Comparison of ENCODE assay signal across 33 cellular contexts in genomic region chr20:23546435-23547144, GRCh38. TPM values are rescaled to one million over a fixed set of nuclear protein-coding genes. Genes with fewer than 3 reads are reported as not detected.
"Had no signal": no experiment of that assay in that cellular context is flagged by ENCODE, and none has a peak within 500 bp of the region (broad histone marks: within the 10 kb centered on the region; RNA-seq: fewer than 3 reads in every experiment).

No MANE protein-coding gene starts in this region.

- H3K4me1 Mint-ChIP-seq: memory B cell; naive thymus-derived CD4-positive, alpha-beta T cell; stimulated activated effector memory CD8-positive, alpha-beta T cell treated with anti-CD3 and anti-CD28 coated beads, Interleukin-12 subunit alpha, Interleukin-12 subunit beta, amount 100 ng/mL, for 72 hours had no signal

- H3K27ac ChIP-seq: left ventricle myocardium inferior, pancreas, prostate gland, sigmoid colon, spleen, tibial nerve, uterus had no signal

- DNase-seq: islet precursor cell; left ventricle myocardium inferior; midbrain; mucosa of descending colon; naive thymus-derived CD4-positive, alpha-beta T cell; nucleus accumbens; pancreas; retina; right cardiac atrium; sigmoid colon; small intestine; spleen; stimulated activated CD4-positive, alpha-beta T cell treated with anti-CD3 and anti-CD28 coated beads, Interleukin-4, amount 100 ng/mL, for 24 hours; stimulated activated naive CD4-positive, alpha-beta T cell; uterus had no signal

- H3K27ac Mint-ChIP-seq: memory B cell; naive thymus-derived CD4-positive, alpha-beta T cell; natural killer cell treated with Interleukin-12 subunit alpha and Interleukin-12 subunit beta and Interleukin-15 and Interleukin-18, amount 100 ng/mL, for 72 hours; stimulated activated effector memory CD8-positive, alpha-beta T cell treated with anti-CD3 and anti-CD28 coated beads, Interleukin-12 subunit alpha, Interleukin-12 subunit beta, amount 100 ng/mL, for 72 hours; stimulated activated naive CD8-positive, alpha-beta T cell treated with anti-CD3 and anti-CD28 coated beads, Interleukin-15, Interleukin-2, amounts not matched to agents 100 ng/mL and 50 ng/mL, for 24 hours; type B pancreatic cell had no signal

- H3K4me1 ChIP-seq: left ventricle myocardium inferior, pancreas, prostate gland, sigmoid colon, uterus had no signal

- ATAC-seq: mucosa of descending colon; naive thymus-derived CD4-positive, alpha-beta T cell; natural killer cell treated with Interleukin-12 subunit alpha and Interleukin-12 subunit beta and Interleukin-15 and Interleukin-18, amount 100 ng/mL, for 72 hours; pancreas; right cardiac atrium; stimulated activated effector memory CD8-positive, alpha-beta T cell treated with anti-CD3 and anti-CD28 coated beads, Interleukin-12 subunit alpha, Interleukin-12 subunit beta, amount 100 ng/mL, for 72 hours had no signal

- H3K4me3 ChIP-seq: left ventricle myocardium inferior, mucosa of descending colon, pancreas, prostate gland, sigmoid colon, spleen, tibial nerve, uterus had no signal

- H3K9me3 ChIP-seq: left ventricle myocardium inferior, mucosa of descending colon, pancreas, prostate gland, sigmoid colon, spleen, tibial nerve, uterus had no signal

- H3K27me3 ChIP-seq: pancreas, sigmoid colon, tibial nerve, uterus had no signal

- H3K9me3 Mint-ChIP-seq: memory B cell; natural killer cell treated with Interleukin-12 subunit alpha and Interleukin-12 subunit beta and Interleukin-15 and Interleukin-18, amount 100 ng/mL, for 72 hours; stimulated activated effector memory CD8-positive, alpha-beta T cell treated with anti-CD3 and anti-CD28 coated beads, Interleukin-12 subunit alpha, Interleukin-12 subunit beta, amount 100 ng/mL, for 72 hours; stimulated activated naive CD8-positive, alpha-beta T cell treated with anti-CD3 and anti-CD28 coated beads, Interleukin-15, Interleukin-2, amounts not matched to agents 100 ng/mL and 50 ng/mL, for 24 hours; type B pancreatic cell had no signal

- H3K36me3 Mint-ChIP-seq: memory B cell; naive thymus-derived CD4-positive, alpha-beta T cell; natural killer cell treated with Interleukin-12 subunit alpha and Interleukin-12 subunit beta and Interleukin-15 and Interleukin-18, amount 100 ng/mL, for 72 hours; stimulated activated effector memory CD8-positive, alpha-beta T cell treated with anti-CD3 and anti-CD28 coated beads, Interleukin-12 subunit alpha, Interleukin-12 subunit beta, amount 100 ng/mL, for 72 hours; type B pancreatic cell had no signal

- H3K36me3 ChIP-seq: left ventricle myocardium inferior, pancreas, prostate gland, sigmoid colon, spleen, tibial nerve, uterus had no signal

- H3K4me3 Mint-ChIP-seq: memory B cell; naive thymus-derived CD4-positive, alpha-beta T cell; natural killer cell treated with Interleukin-12 subunit alpha and Interleukin-12 subunit beta and Interleukin-15 and Interleukin-18, amount 100 ng/mL, for 72 hours; stimulated activated effector memory CD8-positive, alpha-beta T cell treated with anti-CD3 and anti-CD28 coated beads, Interleukin-12 subunit alpha, Interleukin-12 subunit beta, amount 100 ng/mL, for 72 hours; stimulated activated naive CD8-positive, alpha-beta T cell treated with anti-CD3 and anti-CD28 coated beads, Interleukin-15, Interleukin-2, amounts not matched to agents 100 ng/mL and 50 ng/mL, for 24 hours; type B pancreatic cell had no signal

RNA-seq across cellular contexts. Expression of gene CST9L, which starts 21.7 kb away (rescaled TPM):
- total RNA-seq: kidney epithelial cell; left ventricle myocardium inferior; lower leg skin; lung microvascular endothelial cell; mesenteric fat pad; mucosa of descending colon; myocyte; naive thymus-derived CD4-positive, alpha-beta T cell; natural killer cell treated with Interleukin-12 subunit alpha and Interleukin-12 subunit beta and Interleukin-15 and Interleukin-18, amount 100 ng/mL, for 72 hours; osteoblast; pancreas; right cardiac atrium; sigmoid colon; spleen; subcutaneous adipose tissue; temporal lobe; tibial nerve; ureter; uterus had no signal
- polyA plus RNA-seq: naive thymus-derived CD4-positive, alpha-beta T cell; neural cell; pancreas; right cardiac atrium; sigmoid colon; small intestine; spleen had no signal

RNA-seq across cellular contexts. Expression of gene CST8, which starts 55.7 kb away (rescaled TPM):
- total RNA-seq: kidney epithelial cell; left ventricle myocardium inferior; lower leg skin; lung microvascular endothelial cell; mesenteric fat pad; mucosa of descending colon; myocyte; naive thymus-derived CD4-positive, alpha-beta T cell; natural killer cell treated with Interleukin-12 subunit alpha and Interleukin-12 subunit beta and Interleukin-15 and Interleukin-18, amount 100 ng/mL, for 72 hours; osteoblast; pancreas; right cardiac atrium; sigmoid colon; spleen; subcutaneous adipose tissue; temporal lobe; tibial nerve; ureter; uterus had no signal
- polyA plus RNA-seq: naive thymus-derived CD4-positive, alpha-beta T cell; neural cell; pancreas; right cardiac atrium; sigmoid colon; small intestine; spleen; thymus had no signal

RNA-seq across cellular contexts. Expression of gene CST9, which starts 59.1 kb away (rescaled TPM):
- total RNA-seq: kidney epithelial cell; left ventricle myocardium inferior; lower leg skin; mesenteric fat pad; mucosa of descending colon; myocyte; naive thymus-derived CD4-positive, alpha-beta T cell; natural killer cell treated with Interleukin-12 subunit alpha and Interleukin-12 subunit beta and Interleukin-15 and Interleukin-18, amount 100 ng/mL, for 72 hours; osteoblast; pancreas; prostate gland; right cardiac atrium; sigmoid colon; spleen; subcutaneous adipose tissue; temporal lobe; ureter; uterus had no signal
- polyA plus RNA-seq: naive thymus-derived CD4-positive, alpha-beta T cell; neural cell; pancreas; right cardiac atrium; sigmoid colon; small intestine; spleen had no signal
